Comparison of ENCODE assay signal across 5 cellular contexts in the genomic region with DNA sequence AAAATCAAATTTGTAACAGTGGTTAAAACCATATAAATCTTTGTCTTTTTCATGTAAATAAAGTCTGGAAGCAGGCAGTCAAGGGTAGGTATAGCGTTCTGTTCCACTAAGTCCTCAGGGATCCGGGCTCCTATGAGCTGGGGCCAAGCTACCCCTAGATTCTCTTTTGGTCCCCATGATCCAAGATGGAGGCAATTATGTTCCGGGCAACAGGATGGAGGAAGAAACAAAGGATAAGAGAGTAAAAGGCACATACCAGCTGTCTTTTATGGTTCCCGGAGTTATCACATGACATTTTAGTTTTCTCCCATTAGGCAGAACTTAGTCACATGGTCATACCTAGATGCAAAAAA.
"Had no signal": no experiment of that assay in that cellular context is flagged by ENCODE, and none has a peak within 500 bp of the region (broad histone marks: within the 10 kb centered on the region; RNA-seq: fewer than 3 reads in every experiment).

No MANE protein-coding gene starts in this region.

- H3K27ac ChIP-seq: HL-60, KMS-11 had no signal

- H3K9ac ChIP-seq: KMS-11 had no signal

- DNase-seq: IMR-90, KG1 had no signal

- H3K4me2 ChIP-seq: KMS-11 had no signal

- FAIRE-seq: HTR-8/SVneo had no signal
